Comparison of ENCODE assay signal across 24 cellular contexts in genomic region chr2:100954044-100954420, GRCh38. TPM values are rescaled to one million over a fixed set of nuclear protein-coding genes. Genes with fewer than 3 reads are reported as not detected.
DNase-seq lines count a peak whose midpoint lies in the region; FAIRE-seq and TF ChIP-seq lines count a peak whose summit lies in the region.
"Had no signal": no experiment of that assay in that cellular context is flagged by ENCODE, and none has a peak within 500 bp of the region (broad histone marks: within the 10 kb centered on the region; RNA-seq: fewer than 3 reads in every experiment).

No MANE protein-coding gene starts in this region.

- 93 to 96% methylated on average over 4 to 6 of the region's 6 CpGs for WGBS in endodermal cell (ENCODE audit: insufficient coverage in 1 of 2, insufficient read length in 1 of 2), 2 experiments
- WGBS in neuronal stem cell (ENCODE audit: extremely low coverage in 2 of 2, insufficient read length in 2 of 2, insufficient replicate concordance in 1 of 2), 2 donors, result no CpG with 5 or more reads among the region's 6 CpGs

- H3K9ac ChIP-seq in endodermal cell (ENCODE audit: extremely low read depth, low read length, poor library complexity, severe bottlenecking), result no peak overlapping the region
- no peak overlapping the region for H3K9ac ChIP-seq in neuronal stem cell (ENCODE audit: low read depth, low read length, poor library complexity)
- H3K9ac ChIP-seq: BLaER1 treated with 17β-estradiol and CSF1 and Interleukin-3, amounts not matched to agents 10 nM and 100 nM; KMS-11 had no signal

- no peak overlapping the region for H3K4me3 Mint-ChIP-seq in activated CD4-positive, alpha-beta T cell treated with anti-CD3 and anti-CD28 coated beads, Interleukin-2, amount 10 ng/mL, durations not matched to agents 7 days and 5 days
- no peak overlapping the region for H3K4me3 Mint-ChIP-seq in endodermal cell
- H3K4me3 Mint-ChIP-seq: CD4-positive, alpha-beta memory T cell had no signal

- no peak overlapping the region for H2BK15ac ChIP-seq in neuronal stem cell (ENCODE audit: low read length)

- H3K27me3 ChIP-seq in endodermal cell (ENCODE audit: control insufficient read depth, insufficient read depth, low read length, poor library complexity, severe bottlenecking) (no peaks in the 10 kb centered on the region), neuronal stem cell (ENCODE audit: control insufficient read depth in 3 of 3, insufficient read depth in 3 of 3, low read depth in 1 of 3, low read length in 3 of 3) (peaks cover 0 to 8% (median 0%) of the 10 kb centered on the region in 3 experiments)
- H3K27me3 ChIP-seq: BLaER1 treated with 17β-estradiol and CSF1 and Interleukin-3, amounts not matched to agents 10 nM and 100 nM had no signal

- no peaks in the 10 kb centered on the region for H3K4me1 ChIP-seq in endodermal cell (ENCODE audit: control insufficient read depth, insufficient read depth, low read length)
- H3K4me1 ChIP-seq in neuronal stem cell (ENCODE audit: control insufficient read depth in 2 of 2, insufficient read depth in 1 of 2, low read depth in 1 of 2, low read length in 2 of 2), result peaks cover 0 to 6% of the 10 kb centered on the region in 2 donors
- H3K4me1 ChIP-seq: Caco-2, SJCRH30 had no signal

- no peak for TF ChIP-seq CTCF in endodermal cell (conservative IDR thresholded peaks at IDR 0.05)

- peak overlapping the region; percentile 12 for H3K18ac ChIP-seq in neuronal stem cell (ENCODE audit: low read length)

- no peak overlapping the region for H2BK5ac ChIP-seq in neuronal stem cell (ENCODE audit: low read length)

- DNase-seq in activated CD4-positive, alpha-beta T cell treated with anti-CD3 and anti-CD28 coated beads, Interleukin-2, amount 10 ng/mL, durations not matched to agents 7 days and 5 days, result no peak
- no peak for DNase-seq in activated CD4-positive, alpha-beta T cell treated with anti-CD3 and anti-CD28 coated beads for 48 hours
- peak; percentile 36 for DNase-seq in ELF-1 (ENCODE audit: low read depth, low spot score)
- peak; percentile 55 for DNase-seq in endodermal cell
- DNase-seq in neuronal stem cell (ENCODE audit: low spot score), result no peak
- DNase-seq in RCC 7860 (ENCODE audit: low spot score), result no peak
- DNase-seq in DMS53 (lab: John Stamatoyannopoulos, UW), result no peak
- DNase-seq: 8988T; Caco-2; DMS 273 treated with DMSO at 0.1 percent for 48 hours; GOT3; IMR-90; NCI-H1092 treated with DMSO at 0.1 percent for 48 hours; NCI-H1436 treated with DMSO at 0.1 percent for 48 hours; NCI-H1930; NCI-H2227 treated with DMSO at 0.1 percent for 48 hours; NCI-H510A treated with DMSO at 0.1 percent for 48 hours; NCI-H774; NK-92 treated with Interleukin-12 subunit alpha and Interleukin-12 subunit beta, amount 100 ng/mL, for 24 hours; SJCRH30 had no signal

- H3K27ac ChIP-seq in endodermal cell (ENCODE audit: low read depth, low read length) (no peak overlapping the region), neuronal stem cell (replicated peaks; ENCODE audit: low read length) (no peak overlapping the region)
- H3K27ac ChIP-seq: BLaER1 treated with 17β-estradiol and CSF1 and Interleukin-3, amounts not matched to agents 10 nM and 100 nM; KMS-11; SJCRH30 had no signal

- peak overlapping the region; percentile 33 for H3K27ac Mint-ChIP-seq in activated CD4-positive, alpha-beta T cell treated with anti-CD3 and anti-CD28 coated beads, Interleukin-2, amount 10 ng/mL, durations not matched to agents 7 days and 5 days
- H3K27ac Mint-ChIP-seq in endodermal cell, result no peak overlapping the region
- H3K27ac Mint-ChIP-seq: CD4-positive, alpha-beta memory T cell had no signal

- peaks cover 1% of the 10 kb centered on the region for H3K36me3 Mint-ChIP-seq in activated CD4-positive, alpha-beta T cell treated with anti-CD3 and anti-CD28 coated beads, Interleukin-2, amount 10 ng/mL, durations not matched to agents 7 days and 5 days (ENCODE audit: low read depth)
- H3K36me3 Mint-ChIP-seq in endodermal cell (ENCODE audit: low read depth), result no peaks in the 10 kb centered on the region
- H3K36me3 Mint-ChIP-seq: CD4-positive, alpha-beta memory T cell had no signal

- no peak overlapping the region for H4K8ac ChIP-seq in neuronal stem cell (ENCODE audit: low read depth, low read length)

- H2BK12ac ChIP-seq in neuronal stem cell (ENCODE audit: low read length), result no peak overlapping the region

- H3K23ac ChIP-seq in neuronal stem cell (ENCODE audit: low read depth, low read length, poor library complexity), result no peak overlapping the region

- H3K36me3 ChIP-seq in endodermal cell (ENCODE audit: control insufficient read depth, insufficient read depth, low read length), result no peaks in the 10 kb centered on the region
- H3K36me3 ChIP-seq in neuronal stem cell (replicated peaks in 1 of 2; ENCODE audit: control insufficient read depth in 2 of 2, insufficient read depth in 2 of 2, low read length in 2 of 2), result no peaks in the 10 kb centered on the region
- H3K36me3 ChIP-seq: BLaER1 treated with 17β-estradiol and CSF1 and Interleukin-3, amounts not matched to agents 10 nM and 100 nM; SJCRH30 had no signal

- CTCF ChIA-PET in activated CD4-positive, alpha-beta T cell treated with anti-CD3 and anti-CD28 coated beads, Interleukin-2, amount 10 ng/mL, durations not matched to agents 7 days and 5 days (lab: Charles Lee), result interaction anchor here (0.7 kb wide), 1 partner anchor 57 kb away, joined by 4 read pairs; no protein-coding TSS in a partner anchor

- H2BK120ac ChIP-seq in neuronal stem cell (ENCODE audit: low read depth, low read length), result no peak overlapping the region

- FAIRE-seq in RCC 7860 (lab: Jason Lieb, UNC), result no peak
- FAIRE-seq: GM12891 had no signal

- no peaks in the 10 kb centered on the region for H3K27me3 Mint-ChIP-seq in activated CD4-positive, alpha-beta T cell treated with anti-CD3 and anti-CD28 coated beads, Interleukin-2, amount 10 ng/mL, durations not matched to agents 7 days and 5 days
- H3K27me3 Mint-ChIP-seq in endodermal cell (ENCODE audit: insufficient read depth), result no peaks in the 10 kb centered on the region
- H3K27me3 Mint-ChIP-seq: CD4-positive, alpha-beta memory T cell had no signal

- H3K4me2 ChIP-seq in neuronal stem cell (ENCODE audit: insufficient read depth, low read length, poor library complexity, severe bottlenecking), result no peak overlapping the region
- H3K4me2 ChIP-seq: KMS-11 had no signal

- no peaks in the 10 kb centered on the region for H3K79me1 ChIP-seq in neuronal stem cell (ENCODE audit: low read depth, low read length)

- no peak overlapping the region for H2AFZ ChIP-seq in neuronal stem cell (ENCODE audit: low read length)

- POLR2A ChIA-PET in activated CD4-positive, alpha-beta T cell treated with anti-CD3 and anti-CD28 coated beads, Interleukin-2, amount 10 ng/mL, durations not matched to agents 7 days and 5 days (lab: Charles Lee), result interaction anchor here (0.7 kb wide), 1 partner anchor 326 kb away, joined by 3 read pairs; no protein-coding TSS in a partner anchor

- H3K4me3 ChIP-seq in endodermal cell (ENCODE audit: low read length) (no peak overlapping the region), neuronal stem cell (ENCODE audit: low read length in 2 of 2) (no peak overlapping the region)
- H3K4me3 ChIP-seq: BLaER1 treated with 17β-estradiol and CSF1 and Interleukin-3, amounts not matched to agents 10 nM and 100 nM; SJCRH30 had no signal

- peaks cover 28% of the 10 kb centered on the region for H3K4me1 Mint-ChIP-seq in activated CD4-positive, alpha-beta T cell treated with anti-CD3 and anti-CD28 coated beads, Interleukin-2, amount 10 ng/mL, durations not matched to agents 7 days and 5 days
- no peaks in the 10 kb centered on the region for H3K4me1 Mint-ChIP-seq in endodermal cell

- H2AK5ac ChIP-seq in neuronal stem cell (ENCODE audit: low read depth, low read length), result no peak overlapping the region

- H3K14ac ChIP-seq in neuronal stem cell (ENCODE audit: low read length), result no peak overlapping the region

- H3K9me3 ChIP-seq in endodermal cell (ENCODE audit: control insufficient read depth, low read length) (no peaks in the 10 kb centered on the region), neuronal stem cell (replicated peaks in 1 of 2; ENCODE audit: control insufficient read depth in 2 of 2, insufficient read depth in 1 of 2, low read depth in 1 of 2, low read length in 2 of 2) (no peaks in the 10 kb centered on the region)
- H3K9me3 ChIP-seq: BLaER1 treated with 17β-estradiol and CSF1 and Interleukin-3, amounts not matched to agents 10 nM and 100 nM; Caco-2; SJCRH30 had no signal

- H4K91ac ChIP-seq in neuronal stem cell (ENCODE audit: low read depth, low read length, poor library complexity), result no peak overlapping the region

- no peaks in the 10 kb centered on the region for H3K9me3 Mint-ChIP-seq in activated CD4-positive, alpha-beta T cell treated with anti-CD3 and anti-CD28 coated beads, Interleukin-2, amount 10 ng/mL, durations not matched to agents 7 days and 5 days
- no peaks in the 10 kb centered on the region for H3K9me3 Mint-ChIP-seq in endodermal cell

- no peak overlapping the region for H3K4ac ChIP-seq in neuronal stem cell (ENCODE audit: low read length)

RNA-seq across cellular contexts. Expression of gene RPL31, which starts 48.1 kb away (rescaled TPM):
- total RNA-seq in activated CD4-positive, alpha-beta T cell treated with anti-CD3 and anti-CD28 coated beads, Interleukin-2, amount 10 ng/mL, durations not matched to agents 7 days and 5 days, result 1,000 to 10,000 TPM; 1,127 to 1,501 TPM
- total RNA-seq in endodermal cell, result 1,000 to 10,000 TPM; 1,597 to 1,823 TPM
- 2,538 TPM for polyA plus RNA-seq in endodermal cell (2013, experiment 1 of 2)
- 2,476 TPM for polyA plus RNA-seq in endodermal cell (2013, experiment 2 of 2)
- polyA plus RNA-seq in neuronal stem cell (2013, experiment 1 of 2), result 2,267 TPM
- 2,302 TPM for polyA plus RNA-seq in neuronal stem cell (2013, experiment 2 of 2)

Comparison
In these comparisons a context has a peak if more than half of its experiments do, and no peak if none do; other contexts are left out.
1. DNase-seq: peak in ELF-1 (single experiment) and endodermal cell (single experiment); none in activated CD4-positive, alpha-beta T cell treated with anti-CD3 and anti-CD28 coated beads, Interleukin-2, amount 10 ng/mL, durations not matched to agents 7 days and 5 days (single experiment), activated CD4-positive, alpha-beta T cell treated with anti-CD3 and anti-CD28 coated beads for 48 hours (single experiment), neuronal stem cell (single experiment), RCC 7860 (single experiment) and DMS53 (single experiment).